ENCODE assay signal across 9 cellular contexts in genomic region chr6:145704153-145704781, GRCh38. TPM values are rescaled to one million over a fixed set of nuclear protein-coding genes. Genes with fewer than 3 reads are reported as not detected.
DNase-seq lines count a peak whose midpoint lies in the region; ATAC-seq and TF ChIP-seq lines count a peak whose summit lies in the region.
"Had no signal": no experiment of that assay in that cellular context is flagged by ENCODE, and none has a peak within 500 bp of the region (broad histone marks: within the 10 kb centered on the region; RNA-seq: fewer than 3 reads in every experiment).

No MANE protein-coding gene starts in this region.

- H3K4me1 Mint-ChIP-seq in chondrocyte (ENCODE audit: low read depth) = peaks cover 31% of the 10 kb centered on the region
- H3K4me1 Mint-ChIP-seq in osteocyte (ENCODE audit: unreplicated experiment) = peaks cover 23% of the 10 kb centered on the region

- H3K36me3 Mint-ChIP-seq in chondrocyte (ENCODE audit: low read depth) (no peaks in the 10 kb centered on the region), osteocyte (ENCODE audit: unreplicated experiment) (no peaks in the 10 kb centered on the region)

- peak; percentile 11 for DNase-seq in DMS153 treated with DMSO at 0.1 percent for 48 hours (lab: John Stamatoyannopoulos, UW; ENCODE audit: unreplicated experiment)
- DNase-seq in DMS153 (lab: John Stamatoyannopoulos, UW) = no peak
- DNase-seq in NCI-H1105 treated with DMSO at 0.1 percent for 48 hours (lab: John Stamatoyannopoulos, UW) = peak; percentile 24
- DNase-seq in chondrocyte (ENCODE audit: low spot score) = no peak
- no peak for DNase-seq in osteocyte (ENCODE audit: extremely low spot score, unreplicated experiment)
- DNase-seq in stimulated activated CD8-positive, alpha-beta memory T cell treated with anti-CD3 and anti-CD28 coated beads, Interleukin-4, amount 100 ng/mL, for 48 hours = no peak
- no peak for DNase-seq in T-helper 9 cell
- DNase-seq: stimulated activated CD4-positive, alpha-beta T cell treated with anti-CD3 and anti-CD28 coated beads, Interleukin-4, amount 100 ng/mL, for 4 hours had no signal

- TF ChIP-seq CTCF in chondrocyte (IDR thresholded peaks at IDR 0.05) (peak; percentile 96), osteocyte (IDR thresholded peaks at IDR 0.05) (peak; percentile 63)

- H3K27ac Mint-ChIP-seq in chondrocyte (ENCODE audit: unreplicated experiment) = no peak overlapping the region
- no peak overlapping the region for H3K27ac Mint-ChIP-seq in osteocyte (ENCODE audit: unreplicated experiment)

- H3K4me3 Mint-ChIP-seq in chondrocyte (ENCODE audit: unreplicated experiment) (no peak overlapping the region), osteocyte (ENCODE audit: unreplicated experiment) (no peak overlapping the region)

- H3K27me3 Mint-ChIP-seq in chondrocyte (ENCODE audit: low read depth) (no peaks in the 10 kb centered on the region), osteocyte (ENCODE audit: unreplicated experiment) (no peaks in the 10 kb centered on the region)

- H3K9me3 Mint-ChIP-seq in chondrocyte (ENCODE audit: low read depth) (no peaks in the 10 kb centered on the region), osteocyte (ENCODE audit: unreplicated experiment) (no peaks in the 10 kb centered on the region)

- no peak for ATAC-seq in HG03432 (IDR thresholded peaks at IDR 0.05; ENCODE audit: unreplicated experiment)

RNA-seq across cellular contexts. Expression of gene EPM2A, which starts 31.1 kb away (rescaled TPM):
- total RNA-seq in chondrocyte (6.8 to 12.2 TPM (median 7.8 TPM) in 3 replicates), osteocyte (13.6 and 17.6 TPM in 2 replicates)

Comparison
In these comparisons a context has a peak if more than half of its experiments do, and no peak if none do; other contexts are left out.
1. DNase-seq: peak in DMS153 treated with DMSO at 0.1 percent for 48 hours (single experiment) and NCI-H1105 treated with DMSO at 0.1 percent for 48 hours (single experiment); none in DMS153 (single experiment), chondrocyte (single experiment), osteocyte (single experiment), stimulated activated CD8-positive, alpha-beta memory T cell treated with anti-CD3 and anti-CD28 coated beads, Interleukin-4, amount 100 ng/mL, for 48 hours (single experiment) and T-helper 9 cell (single experiment).